ENCODE assay signal across 8 cellular contexts in the genomic region with DNA sequence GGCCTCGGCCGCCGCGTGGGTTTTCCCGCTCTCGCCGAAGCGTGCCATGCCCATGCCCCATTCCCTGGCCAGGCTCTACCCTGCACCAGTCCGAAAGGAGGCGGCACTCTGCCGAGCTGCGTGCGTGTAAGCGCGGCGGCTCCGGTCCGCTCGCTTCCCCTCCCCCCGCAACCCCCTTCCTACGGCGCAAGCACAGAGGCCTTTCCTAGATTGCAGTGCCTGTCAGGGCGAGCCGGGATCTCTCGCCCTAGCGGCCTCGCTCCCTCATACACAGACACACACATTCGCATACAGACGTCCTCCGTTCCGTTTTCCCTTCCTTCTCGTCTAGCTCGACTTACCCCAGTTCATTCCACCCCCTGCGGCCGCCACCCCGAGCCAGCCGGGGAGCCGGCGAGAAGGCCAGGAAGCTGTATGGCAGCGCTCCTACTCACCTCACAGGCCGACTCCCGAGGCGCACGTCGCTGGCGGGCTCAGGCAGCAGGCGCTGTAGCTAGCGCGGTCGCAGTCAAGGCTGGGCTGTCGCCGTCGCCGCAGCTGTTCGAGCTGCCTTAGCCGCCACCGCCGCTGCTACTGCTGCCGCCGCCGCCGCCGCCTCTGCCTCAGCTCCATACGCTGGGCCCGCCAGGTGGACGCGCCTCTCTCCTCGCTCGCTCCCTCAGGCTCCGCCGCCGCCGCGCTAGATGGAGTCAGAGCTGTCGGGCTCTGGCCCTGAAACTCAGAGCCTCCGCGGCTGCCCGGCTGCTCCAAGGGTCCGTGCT. TPM values are rescaled to one million over a fixed set of nuclear protein-coding genes. Genes with fewer than 3 reads are reported as not detected.
A peak's percentile ranks its signal among the peaks of the same experiment; 100 is the strongest.
DNase-seq lines count a peak whose midpoint lies in the region; ATAC-seq, FAIRE-seq and TF ChIP-seq lines count a peak whose summit lies in the region.

No MANE protein-coding gene starts in this region.

- no peaks in the 10 kb centered on the region for H3K36me3 Mint-ChIP-seq in activated T-helper 1 cell treated with anti-CD3 and anti-CD28 coated beads, Interleukin-12 subunit alpha, Interleukin-12 subunit beta, Interleukin-2, Interleukin-4 antibody, amounts not matched to agents 30 ng/mL and 10 ng/mL and 1 ng/mL, durations not matched to agents 14 hours and 24 hours and 36 hours (ENCODE audit: low read depth)
- no peaks in the 10 kb centered on the region for H3K36me3 Mint-ChIP-seq in glutamatergic neuron (ENCODE audit: unreplicated experiment)

- peak overlapping the region; percentile 46 for H3K4me3 ChIP-seq in ovary

- peak overlapping the region; percentile 87 for H3K4me3 Mint-ChIP-seq in activated T-helper 1 cell treated with anti-CD3 and anti-CD28 coated beads, Interleukin-12 subunit alpha, Interleukin-12 subunit beta, Interleukin-2, Interleukin-4 antibody, amounts not matched to agents 30 ng/mL and 10 ng/mL and 1 ng/mL, durations not matched to agents 14 hours and 24 hours and 36 hours
- H3K4me3 Mint-ChIP-seq in glutamatergic neuron (ENCODE audit: unreplicated experiment) = peak overlapping the region; percentile 96

- no peaks in the 10 kb centered on the region for H3K4me1 ChIP-seq in ovary (ENCODE audit: insufficient read depth)

- intact Hi-C loops in activated T-helper 1 cell treated with anti-CD3 and anti-CD28 coated beads, Interleukin-12 subunit alpha, Interleukin-12 subunit beta, Interleukin-2, Interleukin-4 antibody, amounts not matched to agents 30 ng/mL and 10 ng/mL and 1 ng/mL, durations not matched to agents 14 hours and 24 hours and 36 hours (cut with micrococcal nuclease) = loop anchor here (10.0 kb wide), 2 partner anchors 230 to 360 kb away; a partner anchor contains a TSS
- intact Hi-C loops in ovary (cut with DNase I) = no loop called here

- H3K9me3 Mint-ChIP-seq in activated T-helper 1 cell treated with anti-CD3 and anti-CD28 coated beads, Interleukin-12 subunit alpha, Interleukin-12 subunit beta, Interleukin-2, Interleukin-4 antibody, amounts not matched to agents 30 ng/mL and 10 ng/mL and 1 ng/mL, durations not matched to agents 14 hours and 24 hours and 36 hours = no peaks in the 10 kb centered on the region
- peaks cover 5% of the 10 kb centered on the region for H3K9me3 Mint-ChIP-seq in glutamatergic neuron (ENCODE audit: unreplicated experiment)

- no peaks in the 10 kb centered on the region for H3K4me1 Mint-ChIP-seq in activated T-helper 1 cell treated with anti-CD3 and anti-CD28 coated beads, Interleukin-12 subunit alpha, Interleukin-12 subunit beta, Interleukin-2, Interleukin-4 antibody, amounts not matched to agents 30 ng/mL and 10 ng/mL and 1 ng/mL, durations not matched to agents 14 hours and 24 hours and 36 hours (ENCODE audit: low read depth)
- peaks cover 4% of the 10 kb centered on the region for H3K4me1 Mint-ChIP-seq in glutamatergic neuron (ENCODE audit: low read depth, unreplicated experiment)

- DNase-seq in NCI-H2081 (lab: John Stamatoyannopoulos, UW) (peak; percentile 47 to 61), NCI-H2081 treated with DMSO at 0.1 percent for 48 hours (lab: John Stamatoyannopoulos, UW) (no peak), NCI-H2227 (lab: John Stamatoyannopoulos, UW; ENCODE audit: unreplicated experiment) (peak; percentile 62), glutamatergic neuron (peak; percentile 68), ovary (peak; percentile 42 to 60 (median 52)), RCC 7860 (ENCODE audit: low spot score) (no peak)
- DNase-seq in activated T-helper 1 cell treated with anti-CD3 and anti-CD28 coated beads, Interleukin-12 subunit alpha, Interleukin-12 subunit beta, Interleukin-2, Interleukin-4 antibody, amounts not matched to agents 30 ng/mL and 10 ng/mL and 1 ng/mL, durations not matched to agents 14 hours and 24 hours and 36 hours (ENCODE audit: low spot score) = peak; percentile 20

- peak overlapping the region; percentile 90 for H3K27ac Mint-ChIP-seq in activated T-helper 1 cell treated with anti-CD3 and anti-CD28 coated beads, Interleukin-12 subunit alpha, Interleukin-12 subunit beta, Interleukin-2, Interleukin-4 antibody, amounts not matched to agents 30 ng/mL and 10 ng/mL and 1 ng/mL, durations not matched to agents 14 hours and 24 hours and 36 hours
- H3K27ac Mint-ChIP-seq in glutamatergic neuron (ENCODE audit: unreplicated experiment) = peak overlapping the region; percentile 85

- H3K27me3 Mint-ChIP-seq in activated T-helper 1 cell treated with anti-CD3 and anti-CD28 coated beads, Interleukin-12 subunit alpha, Interleukin-12 subunit beta, Interleukin-2, Interleukin-4 antibody, amounts not matched to agents 30 ng/mL and 10 ng/mL and 1 ng/mL, durations not matched to agents 14 hours and 24 hours and 36 hours (ENCODE audit: insufficient read depth) = peaks cover 5% of the 10 kb centered on the region
- peaks cover 5% of the 10 kb centered on the region for H3K27me3 Mint-ChIP-seq in glutamatergic neuron (ENCODE audit: unreplicated experiment)

- peak; percentile 42 for ATAC-seq in HG02870 (IDR thresholded peaks at IDR 0.05; ENCODE audit: unreplicated experiment)

- 38 to 60% (median 54%) methylated on average over 73 to 79 of the region's 79 CpGs for WGBS in ovary, 3 donors

- no peaks in the 10 kb centered on the region for H3K36me3 ChIP-seq in ovary

- H3K9me3 ChIP-seq in ovary = no peaks in the 10 kb centered on the region

- TF ChIP-seq CTCF in glutamatergic neuron (IDR thresholded peaks at IDR 0.05; ENCODE audit: partially characterized antibody, unreplicated experiment) (no peak), ovary (IDR thresholded peaks at IDR 0.05) (no peak)

- H3K27ac ChIP-seq in ovary = peak overlapping the region; percentile 16 to 53

- TF ChIP-seq EP300 in ovary (IDR thresholded peaks at IDR 0.05) = no peak

- no peak for FAIRE-seq in RCC 7860 (lab: Jason Lieb, UNC)

- H3K27me3 ChIP-seq in ovary = no peaks in the 10 kb centered on the region

- TF ChIP-seq POLR2A in ovary (IDR thresholded peaks at IDR 0.05) = no peak

RNA-seq across cellular contexts. Expression of a gene that starts 0.6 kb away (rescaled TPM):
- total RNA-seq in activated T-helper 1 cell treated with anti-CD3 and anti-CD28 coated beads, Interleukin-12 subunit alpha, Interleukin-12 subunit beta, Interleukin-2, Interleukin-4 antibody, amounts not matched to agents 30 ng/mL and 10 ng/mL and 1 ng/mL, durations not matched to agents 14 hours and 24 hours and 36 hours = 0.27 and 0.36 TPM in 2 replicates
- total RNA-seq in glutamatergic neuron (ENCODE audit: unreplicated experiment) (2.9 TPM), ovary (1 to 10 TPM; 1.0 to 3.1 (median 2.0) TPM)
- under 1 TPM; 0.13 to 0.73 TPM for polyA plus RNA-seq in ovary

Comparison
In these comparisons a context has a peak if more than half of its experiments do, and no peak if none do; other contexts are left out.
1. DNase-seq: peak in NCI-H2081 (2 of 2), NCI-H2227 (single experiment), activated T-helper 1 cell treated with anti-CD3 and anti-CD28 coated beads, Interleukin-12 subunit alpha, Interleukin-12 subunit beta, Interleukin-2, Interleukin-4 antibody, amounts not matched to agents 30 ng/mL and 10 ng/mL and 1 ng/mL, durations not matched to agents 14 hours and 24 hours and 36 hours (single experiment), glutamatergic neuron (single experiment) and ovary (5 of 5); none in NCI-H2081 treated with DMSO at 0.1 percent for 48 hours (single experiment) and RCC 7860 (single experiment).